8 cellular contexts compared by ENCODE assay signal in genomic region chr3:12750223-12750622, GRCh38. TPM values are rescaled to one million over a fixed set of nuclear protein-coding genes. Genes with fewer than 3 reads are reported as not detected.
DNase-seq lines count a peak whose midpoint lies in the region; ATAC-seq and TF ChIP-seq lines count a peak whose summit lies in the region.

No MANE protein-coding gene starts in this region.

- DNase-seq in Caki2 (ENCODE audit: low read depth), result peak; percentile 50
- DNase-seq in activated naive CD8-positive, alpha-beta T cell treated with anti-CD3 and anti-CD28 coated beads for 36 hours, result no peak
- peak; percentile 56 for DNase-seq in kidney epithelial cell (ENCODE audit: low read depth)
- DNase-seq in CD8-positive, alpha-beta memory T cell, result no peak
- no peak for DNase-seq in HEK293T (ENCODE audit: extremely low spot score)

- H3K27me3 Mint-ChIP-seq in activated naive CD8-positive, alpha-beta T cell treated with anti-CD3 and anti-CD28 coated beads for 36 hours, result peaks cover 10% of the 10 kb centered on the region
- H3K27me3 Mint-ChIP-seq in CD8-positive, alpha-beta memory T cell, result peaks cover 11 to 13% of the 10 kb centered on the region in 2 donors

- H3K9me3 Mint-ChIP-seq in activated naive CD8-positive, alpha-beta T cell treated with anti-CD3 and anti-CD28 coated beads for 36 hours, result no peaks in the 10 kb centered on the region
- no peaks in the 10 kb centered on the region for H3K9me3 Mint-ChIP-seq in CD8-positive, alpha-beta memory T cell

- H3K27me3 ChIP-seq in kidney epithelial cell (ENCODE audit: control insufficient read depth, insufficient read depth, low read length), result no peaks in the 10 kb centered on the region
- H3K27me3 ChIP-seq in CD8-positive, alpha-beta memory T cell (ENCODE audit: insufficient read depth, low read length, poor library complexity, severe bottlenecking), result no peaks in the 10 kb centered on the region

- in situ Hi-C loops in Caki2 (cut with HindIII; ENCODE audit: low pct_unique_long_range_greater_than_20kb, low sequenced_read_pairs), result no loop called here

- H3K36me3 ChIP-seq in kidney epithelial cell (ENCODE audit: control insufficient read depth, insufficient read depth, low read length), result no peaks in the 10 kb centered on the region
- no peaks in the 10 kb centered on the region for H3K36me3 ChIP-seq in CD8-positive, alpha-beta memory T cell (ENCODE audit: insufficient read depth, low read length)

- H3K9me3 ChIP-seq in CD8-positive, alpha-beta memory T cell (ENCODE audit: low read length), result no peaks in the 10 kb centered on the region

- CTCF ChIA-PET in CD8-positive, alpha-beta memory T cell (lab: Charles Lee), result no interaction called here
- CTCF ChIA-PET in HEK293T (lab: Yijun Ruan, JAX), result no interaction called here

- H3K36me3 Mint-ChIP-seq in activated naive CD8-positive, alpha-beta T cell treated with anti-CD3 and anti-CD28 coated beads for 36 hours, result no peaks in the 10 kb centered on the region
- no peaks in the 10 kb centered on the region for H3K36me3 Mint-ChIP-seq in CD8-positive, alpha-beta memory T cell

- H3K4me1 ChIP-seq in CD8-positive, alpha-beta memory T cell (ENCODE audit: insufficient read depth, low read length), result no peaks in the 10 kb centered on the region

- H3K4me3 Mint-ChIP-seq in activated naive CD8-positive, alpha-beta T cell treated with anti-CD3 and anti-CD28 coated beads for 36 hours, result no peak overlapping the region
- H3K4me3 Mint-ChIP-seq in CD8-positive, alpha-beta memory T cell, result no peak overlapping the region

- H3K27ac Mint-ChIP-seq in activated naive CD8-positive, alpha-beta T cell treated with anti-CD3 and anti-CD28 coated beads for 36 hours, result peak overlapping the region; percentile 45
- peak overlapping the region in 2 of 8 donors; percentile 21 to 23 for H3K27ac Mint-ChIP-seq in CD8-positive, alpha-beta memory T cell

- H3K27ac ChIP-seq in CD8-positive, alpha-beta memory T cell (ENCODE audit: low read depth, low read length), result no peak overlapping the region

- peak; percentile 36 for ATAC-seq in HG03095 (IDR thresholded peaks at IDR 0.05; ENCODE audit: unreplicated experiment)
- ATAC-seq in HG03175 (IDR thresholded peaks at IDR 0.05; ENCODE audit: unreplicated experiment), result no peak
- no peak for ATAC-seq in GM19467 (IDR thresholded peaks at IDR 0.05; ENCODE audit: unreplicated experiment)

- POLR2A ChIA-PET in CD8-positive, alpha-beta memory T cell (lab: Charles Lee), result interaction anchor here (0.6 kb wide), 1 partner anchor 270 kb away, joined by 3 read pairs; no protein-coding TSS in a partner anchor
- POLR2A ChIA-PET in HEK293T (lab: Yijun Ruan, JAX), result no interaction called here

- H3K4me3 ChIP-seq in kidney epithelial cell (ENCODE audit: low read depth, low read length), result no peak overlapping the region
- no peak overlapping the region for H3K4me3 ChIP-seq in CD8-positive, alpha-beta memory T cell (ENCODE audit: low read length)

- H3K4me1 Mint-ChIP-seq in activated naive CD8-positive, alpha-beta T cell treated with anti-CD3 and anti-CD28 coated beads for 36 hours, result peaks cover 10% of the 10 kb centered on the region
- peaks cover 2 to 7% (median 6%) of the 10 kb centered on the region in 3 donors for H3K4me1 Mint-ChIP-seq in CD8-positive, alpha-beta memory T cell

- no peak for TF ChIP-seq CTCF in kidney epithelial cell (IDR thresholded peaks at IDR 0.05; ENCODE audit: insufficient read depth, low read length, poor library complexity, severe bottlenecking)

TF ChIP-seq in HEK293T, 16 proteins besides CTCF, POLR2A, EP300 and RAD21:
- TF ChIP-seq TARDBP (IDR thresholded peaks at IDR 0.05) (no peak), CTBP1 (IDR thresholded peaks at IDR 0.05; ENCODE audit: borderline replicate concordance) (no peak), LEF1 (IDR thresholded peaks at IDR 0.05; ENCODE audit: borderline replicate concordance) (no peak), BHLHE40 (IDR thresholded peaks at IDR 0.05; ENCODE audit: borderline replicate concordance) (no peak), FOXA1 (IDR thresholded peaks at IDR 0.05) (no peak), ELF4 (IDR thresholded peaks at IDR 0.05) (no peak), NFRKB (IDR thresholded peaks at IDR 0.05) (no peak), SP1 (IDR thresholded peaks at IDR 0.05) (no peak), FOXM1 (IDR thresholded peaks at IDR 0.05; ENCODE audit: borderline replicate concordance) (no peak), FOXK2 (IDR thresholded peaks at IDR 0.05) (no peak), ZNF384 (IDR thresholded peaks at IDR 0.05) (no peak), ARNT (IDR thresholded peaks at IDR 0.05) (no peak), HDGF (IDR thresholded peaks at IDR 0.05; ENCODE audit: borderline replicate concordance) (no peak), SUZ12 (IDR thresholded peaks at IDR 0.05) (no peak), PKNOX1 (IDR thresholded peaks at IDR 0.05) (no peak), L3MBTL2 (conservative IDR thresholded peaks at IDR 0.05) (no peak)

RNA-seq across cellular contexts. Expression of gene TMEM40, which starts 8.8 kb away (rescaled TPM):
- total RNA-seq in Caki2 (2014; rRNA removed; shearing (Covaris generic); ENCODE audit: low replicate concordance), result not detected in 2 replicates
- not detected for total RNA-seq in activated naive CD8-positive, alpha-beta T cell treated with anti-CD3 and anti-CD28 coated beads for 36 hours
- total RNA-seq in kidney epithelial cell, result 5.3 and 7.9 TPM in 2 replicates
- not detected for total RNA-seq in CD8-positive, alpha-beta memory T cell
- polyA plus RNA-seq in CD8-positive, alpha-beta memory T cell, result not detected

RNA-seq across cellular contexts. Expression of gene CAND2, which starts 46.3 kb away (rescaled TPM):
- total RNA-seq in Caki2 (2014; rRNA removed; shearing (Covaris generic); ENCODE audit: low replicate concordance), result not detected in 2 replicates
- 1 to 10 TPM; 2.4 to 2.6 TPM for total RNA-seq in activated naive CD8-positive, alpha-beta T cell treated with anti-CD3 and anti-CD28 coated beads for 36 hours
- total RNA-seq in kidney epithelial cell, result 1.4 and 2.6 TPM in 2 replicates
- total RNA-seq in CD8-positive, alpha-beta memory T cell, result 1 to 10 TPM; 1.0 to 1.1 TPM
- polyA plus RNA-seq in CD8-positive, alpha-beta memory T cell, result 2.1 TPM

Comparison
In these comparisons a context has a peak if more than half of its experiments do, and no peak if none do; other contexts are left out.
1. DNase-seq: peak in Caki2 (single experiment) and kidney epithelial cell (single experiment); none in activated naive CD8-positive, alpha-beta T cell treated with anti-CD3 and anti-CD28 coated beads for 36 hours (single experiment), CD8-positive, alpha-beta memory T cell (0 of 5) and HEK293T (single experiment).